Comparison of ENCODE assay signal across 14 cellular contexts in the genomic region with DNA sequence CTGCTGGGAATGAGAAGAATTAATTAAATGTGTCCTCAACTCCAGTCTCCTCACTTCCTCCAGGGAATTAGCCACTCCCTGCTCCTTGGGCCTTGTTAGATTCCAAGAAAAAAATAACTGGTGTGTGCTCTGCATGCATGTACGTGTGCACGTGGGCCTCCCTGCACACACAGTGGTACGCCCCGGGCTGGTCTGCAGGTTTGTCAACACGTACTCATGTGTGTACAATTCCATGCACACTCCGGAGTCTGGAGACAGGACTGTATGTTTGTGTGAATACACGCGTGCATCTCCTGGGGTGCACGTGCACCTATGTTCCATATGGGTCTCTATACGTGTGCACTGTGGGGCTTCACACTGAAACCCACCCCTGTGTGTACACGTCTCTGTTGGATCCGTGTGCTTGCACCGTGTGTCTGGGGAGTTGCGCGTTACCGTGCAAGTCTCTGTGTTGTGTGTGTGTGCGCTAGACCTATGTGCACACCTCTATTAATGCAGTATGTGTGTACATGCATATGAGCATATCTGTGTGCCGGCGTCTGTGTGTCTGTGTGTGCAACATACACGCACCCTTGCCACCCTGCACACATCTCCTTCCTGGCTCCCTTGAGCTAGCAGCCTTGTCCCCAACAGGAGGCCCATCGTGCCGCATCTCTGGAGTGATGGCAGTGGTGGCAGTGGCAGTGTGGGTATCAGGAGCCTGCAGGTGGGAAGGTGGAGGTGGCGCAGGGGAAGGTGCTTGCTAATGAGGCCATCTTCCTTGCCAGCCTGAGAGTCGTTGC.
DNase-seq lines count a peak whose midpoint lies in the region; ATAC-seq, FAIRE-seq and TF ChIP-seq lines count a peak whose summit lies in the region.
"Had no signal": no experiment of that assay in that cellular context is flagged by ENCODE, and none has a peak within 500 bp of the region (broad histone marks: within the 10 kb centered on the region; RNA-seq: fewer than 3 reads in every experiment).

No MANE protein-coding gene starts in this region.

- H3K4me3 Mint-ChIP-seq in neural progenitor cell: peak overlapping the region; percentile 59
- H3K4me3 Mint-ChIP-seq: CD8-positive, alpha-beta memory T cell had no signal

- no peak overlapping the region for H2AFZ ChIP-seq in neural progenitor cell (replicated peaks)

- H3K9ac ChIP-seq in neural progenitor cell: no peak overlapping the region

- no peaks in the 10 kb centered on the region for H4K20me1 ChIP-seq in neural progenitor cell (ENCODE audit: low read depth)

- H3K4me3 ChIP-seq in right cardiac atrium (ENCODE audit: low read length) (no peak overlapping the region), bronchial epithelial cell (ENCODE audit: low read depth, low read length) (no peak overlapping the region), neural progenitor cell (no peak overlapping the region)

- H3K27me3 ChIP-seq in right cardiac atrium (ENCODE audit: control insufficient read depth, insufficient read depth): no peaks in the 10 kb centered on the region
- H3K27me3 ChIP-seq in bronchial epithelial cell (ENCODE audit: control insufficient read depth, insufficient read depth, low read length): no peaks in the 10 kb centered on the region
- peaks cover 6% of the 10 kb centered on the region for H3K27me3 ChIP-seq in neural progenitor cell
- H3K27me3 ChIP-seq: BE2C had no signal

- no peaks in the 10 kb centered on the region for H3K36me3 Mint-ChIP-seq in neural progenitor cell
- H3K36me3 Mint-ChIP-seq: CD8-positive, alpha-beta memory T cell had no signal

- H3K4me2 ChIP-seq in neural progenitor cell: no peak overlapping the region

- peak in 2 of 3 donors; percentile 21 to 26 for DNase-seq in right cardiac atrium
- DNase-seq in left ventricle myocardium superior: no peak
- no peak for DNase-seq in bronchial epithelial cell (ENCODE audit: low read depth)
- DNase-seq in neural progenitor cell (ENCODE audit: low spot score): no peak
- DNase-seq: CD8-positive, alpha-beta memory T cell; DND-41; KG1; NCI-H1694; SHP77 treated with DMSO at 0.1 percent for 48 hours had no signal

- peak; percentile 89 for FAIRE-seq in bronchial epithelial cell (lab: Jason Lieb, UNC)
- FAIRE-seq: H1 had no signal

- H3K36me3 ChIP-seq in bronchial epithelial cell (ENCODE audit: control insufficient read depth, insufficient read depth, low read length): no peaks in the 10 kb centered on the region
- H3K36me3 ChIP-seq in neural progenitor cell: no peaks in the 10 kb centered on the region
- H3K36me3 ChIP-seq: BE2C had no signal

- no peak for ATAC-seq in right cardiac atrium
- no peak for ATAC-seq in left ventricle myocardium superior
- ATAC-seq in GM19023 (IDR thresholded peaks at IDR 0.05; ENCODE audit: unreplicated experiment): no peak
- no peak for ATAC-seq in HG03045 (IDR thresholded peaks at IDR 0.05; ENCODE audit: unreplicated experiment)
- no peak for ATAC-seq in GM19351 (IDR thresholded peaks at IDR 0.05; ENCODE audit: unreplicated experiment)

- H3K79me2 ChIP-seq in neural progenitor cell (ENCODE audit: low read depth): no peaks in the 10 kb centered on the region

- H3K9me3 ChIP-seq in right cardiac atrium (ENCODE audit: control insufficient read depth, low read length) (no peaks in the 10 kb centered on the region), neural progenitor cell (ENCODE audit: low read depth) (no peaks in the 10 kb centered on the region)
- H3K9me3 ChIP-seq: BE2C had no signal

- H3K4me1 ChIP-seq in right cardiac atrium (ENCODE audit: control insufficient read depth, insufficient read depth, low read length) (no peaks in the 10 kb centered on the region), neural progenitor cell (peaks cover 21% of the 10 kb centered on the region)

- peak overlapping the region; percentile 4 for H3K27ac Mint-ChIP-seq in neural progenitor cell
- H3K27ac Mint-ChIP-seq: CD8-positive, alpha-beta memory T cell had no signal

- TF ChIP-seq CTCF in bronchial epithelial cell (IDR thresholded peaks at IDR 0.05; ENCODE audit: insufficient read depth, low read length, severe bottlenecking): no peak
- TF ChIP-seq CTCF in neural progenitor cell (IDR thresholded peaks at IDR 0.05): no peak

- no peaks in the 10 kb centered on the region for H3F3A ChIP-seq in neural progenitor cell (ENCODE audit: low read depth)

- H3K9me3 Mint-ChIP-seq in neural progenitor cell: no peaks in the 10 kb centered on the region
- H3K9me3 Mint-ChIP-seq: CD8-positive, alpha-beta memory T cell had no signal

- intact Hi-C loops in right cardiac atrium (cut with DNase I) (no loop called here), left ventricle myocardium superior (cut with micrococcal nuclease) (no loop called here)

- H3K27ac ChIP-seq in right cardiac atrium (ENCODE audit: low read length) (no peak overlapping the region), neural progenitor cell (no peak overlapping the region)

- 90% methylated on average over 24 of the region's 24 CpGs for WGBS in right cardiac atrium

- H3K4me1 Mint-ChIP-seq in neural progenitor cell: peaks cover 23% of the 10 kb centered on the region
- H3K4me1 Mint-ChIP-seq: CD8-positive, alpha-beta memory T cell had no signal

- H3K27me3 Mint-ChIP-seq in neural progenitor cell (ENCODE audit: insufficient read depth, low read depth): no peaks in the 10 kb centered on the region

Comparison
In these comparisons a context has a peak if more than half of its experiments do, and no peak if none do; other contexts are left out.
1. DNase-seq: peak in right cardiac atrium (2 of 3); none in left ventricle myocardium superior (single experiment), bronchial epithelial cell (single experiment) and neural progenitor cell (single experiment).